29 cellular contexts compared by ENCODE assay signal in the genomic region with DNA sequence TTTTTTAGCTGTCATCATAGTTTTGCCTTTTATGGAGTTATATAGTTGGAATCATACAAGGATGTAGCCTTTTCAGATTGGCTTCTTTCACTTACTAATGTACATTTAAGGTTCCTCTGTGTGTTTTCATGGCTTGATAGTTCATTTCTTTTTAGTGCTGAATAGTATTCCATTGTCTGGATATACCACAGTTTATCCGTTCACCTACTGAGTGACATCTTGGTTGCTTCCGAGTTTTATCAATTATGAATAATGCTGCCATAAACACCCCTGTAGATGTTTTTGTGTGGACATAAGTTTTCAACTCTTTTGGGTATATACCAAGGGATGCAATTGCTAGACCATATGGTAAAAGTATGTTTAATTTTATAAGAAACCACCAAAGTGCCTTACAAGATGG.
"Had no signal": no experiment of that assay in that cellular context is flagged by ENCODE, and none has a peak within 500 bp of the region (broad histone marks: within the 10 kb centered on the region; RNA-seq: fewer than 3 reads in every experiment).

No MANE protein-coding gene starts in this region.

- H3K27me3 Mint-ChIP-seq: dendritic cell treated with granulocyte-macrophage colony-stimulating factor and Interleukin-4, amounts not matched to agents 40 ng/mL and 50 ng/mL, for 4 days; effector memory CD8-positive, alpha-beta T cell had no signal

- H3K4me1 ChIP-seq: colonic mucosa, esophagus muscularis mucosa, esophagus squamous epithelium, gastrocnemius medialis, gastroesophageal sphincter, heart left ventricle had no signal

- H3K79me2 ChIP-seq: hepatocyte had no signal

- H3K4me3 ChIP-seq: colonic mucosa, coronary artery, dorsolateral prefrontal cortex, esophagus muscularis mucosa, esophagus squamous epithelium, gastrocnemius medialis, gastroesophageal sphincter, heart left ventricle, heart right ventricle, hepatocyte had no signal

- H3K27ac Mint-ChIP-seq: dendritic cell treated with granulocyte-macrophage colony-stimulating factor and Interleukin-4, amounts not matched to agents 40 ng/mL and 50 ng/mL, for 4 days; effector memory CD8-positive, alpha-beta T cell had no signal

- H3K4me3 Mint-ChIP-seq: dendritic cell treated with granulocyte-macrophage colony-stimulating factor and Interleukin-4, amounts not matched to agents 40 ng/mL and 50 ng/mL, for 4 days; effector memory CD8-positive, alpha-beta T cell had no signal

- H3K9me3 ChIP-seq: colonic mucosa, esophagus squamous epithelium, gastrocnemius medialis had no signal

- ATAC-seq: effector memory CD8-positive, alpha-beta T cell; esophagus mucosa; foreskin keratinocyte; gastrocnemius medialis; gastroesophageal sphincter; heart left ventricle; heart right ventricle had no signal

- H3K36me3 ChIP-seq: colonic mucosa, esophagus muscularis mucosa, esophagus squamous epithelium, gastrocnemius medialis, gastroesophageal sphincter, heart left ventricle, heart right ventricle had no signal

- H2AFZ ChIP-seq: hepatocyte had no signal

- H3K27me3 ChIP-seq: colonic mucosa, dorsolateral prefrontal cortex, esophagus muscularis mucosa, esophagus squamous epithelium, foreskin keratinocyte, gastrocnemius medialis, gastroesophageal sphincter, heart left ventricle, heart right ventricle, hepatocyte had no signal

- DNase-seq: colonic mucosa; cortex of kidney; dermis blood vessel endothelial cell; dorsolateral prefrontal cortex; effector CD4-positive, alpha-beta T cell; effector CD8-positive, alpha-beta T cell; effector memory CD4-positive, alpha-beta T cell; effector memory CD8-positive, alpha-beta T cell; erythroblast; esophagus squamous epithelium; foreskin fibroblast; foreskin keratinocyte; foreskin melanocyte; gastrocnemius medialis; glutamatergic neuron; head of caudate nucleus; heart left ventricle; heart right ventricle had no signal

- H3K27ac ChIP-seq: colonic mucosa, coronary artery, dorsolateral prefrontal cortex, epithelial cell of prostate, esophagus muscularis mucosa, esophagus squamous epithelium, foreskin keratinocyte, gastrocnemius medialis, gastroesophageal sphincter, heart left ventricle, heart right ventricle, hepatocyte had no signal

- H3K4me2 ChIP-seq: hepatocyte had no signal

- FAIRE-seq: colon, endometrium, endothelial cell of umbilical vein, frontal cortex had no signal
